8 cellular contexts compared by ENCODE assay signal in the genomic region with DNA sequence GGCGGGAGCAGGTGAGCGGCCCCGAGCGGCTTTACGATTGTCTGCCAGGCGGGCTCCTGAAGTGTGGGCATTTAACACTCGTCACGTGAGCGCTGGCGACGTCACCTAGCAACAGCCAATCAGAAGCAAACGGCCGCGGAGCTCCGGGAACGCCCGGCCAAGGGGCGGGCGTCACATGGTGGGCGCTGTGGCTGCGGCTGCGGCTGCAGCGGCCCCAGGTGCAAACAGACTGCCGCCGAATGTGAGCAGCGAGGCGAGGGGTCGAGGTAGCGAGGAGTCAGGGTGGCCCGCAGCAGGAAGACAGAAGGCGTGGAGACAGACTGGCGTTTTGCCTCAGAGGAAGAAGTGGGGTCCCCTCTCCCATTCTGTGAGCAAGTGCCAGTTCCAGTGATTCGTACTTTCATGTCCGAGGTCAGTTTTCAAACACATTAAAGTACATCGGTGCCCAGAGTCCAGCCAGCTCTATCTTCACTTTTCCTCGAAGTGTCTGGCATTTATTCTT. TPM values are rescaled to one million over a fixed set of nuclear protein-coding genes. Genes with fewer than 3 reads are reported as not detected.
A peak's percentile ranks its signal among the peaks of the same experiment; 100 is the strongest.
DNase-seq lines count a peak whose midpoint lies in the region; ATAC-seq and TF ChIP-seq lines count a peak whose summit lies in the region.

DLX2 (minus strand) TSS at position 43 of the 502 bp plus-strand sequence. CDS start 362 bp downstream, outside the sequence.

- H3K27ac ChIP-seq in Panc1 (ENCODE audit: low read length): peak within 1 kb of the TSS; percentile 65
- H3K27ac ChIP-seq in osteoblast (ENCODE audit: low read depth, low read length): peak within 1 kb of the TSS; percentile 54
- no peak within 1 kb of the TSS for H3K27ac ChIP-seq in aorta (ENCODE audit: low read depth in 1 of 2, low read length in 2 of 2)

- ATAC-seq in GM21723 (IDR thresholded peaks at IDR 0.05; ENCODE audit: unreplicated experiment): peak; percentile 78
- peak; percentile 74 for ATAC-seq in Panc1
- ATAC-seq in aorta (ENCODE audit: low FRiP score): peak; percentile 47

- intact Hi-C loops in Panc1 (cut with micrococcal nuclease; ENCODE audit: unreplicated experiment): loop anchor here (2.0 to 10.0 kb wide), 4 partner anchors 108 to 531 kb away; partner anchors contain the start of genes HAT1 and METAP1D
- intact Hi-C loops in aorta (cut with DNase I): loop anchor here in 1 of 2 donors (10.0 kb wide), 2 partner anchors 108 to 398 kb away; partner anchors contain the start of gene METAP1D

- TF ChIP-seq CTCF in Panc1 (IDR thresholded peaks at IDR 0.05) (no peak), osteoblast (IDR thresholded peaks at IDR 0.05; ENCODE audit: extremely low read depth, low read depth, low read length) (no peak)

- H3K9me3 ChIP-seq in Panc1 (ENCODE audit: control insufficient read depth, insufficient read depth, low read depth, low read length): no peaks in the 10 kb centered on the region
- no peaks in the 10 kb centered on the region for H3K9me3 ChIP-seq in osteoblast (ENCODE audit: low read depth, low read length)
- no peaks in the 10 kb centered on the region for H3K9me3 ChIP-seq in aorta (ENCODE audit: control insufficient read depth, low read length)

- TF ChIP-seq EP300 in Ishikawa (IDR thresholded peaks at IDR 0.05; ENCODE audit: borderline replicate concordance): no peak

- in situ Hi-C loops in Panc1 (cut with HindIII; ENCODE audit: low pct_unique_long_range_greater_than_20kb, low sequenced_read_pairs): no loop called here

- 2% methylated on average over 36 of the region's 36 CpGs for WGBS in aorta, 2 donors

- no peaks in the 10 kb centered on the region for H3K27me3 ChIP-seq in Panc1 (ENCODE audit: control insufficient read depth, insufficient read depth, low read length)
- no peaks in the 10 kb centered on the region for H3K27me3 ChIP-seq in osteoblast (ENCODE audit: insufficient read depth, low read length)
- no peaks in the 10 kb centered on the region for H3K27me3 ChIP-seq in aorta (ENCODE audit: control insufficient read depth in 1 of 2, insufficient read depth in 2 of 2, low read length in 1 of 2)

- H3K79me2 ChIP-seq in osteoblast (ENCODE audit: insufficient read depth, low read length): peaks cover 24% of the 10 kb centered on the region

- peak within 1 kb of the TSS; percentile 99 for H3K4me2 ChIP-seq in osteoblast (ENCODE audit: insufficient read depth, low read length)

- DNase-seq in EL (peak; percentile 94), Panc1 (ENCODE audit: low read depth, low spot score) (no peak), globus pallidus (ENCODE audit: low spot score) (peak; percentile 67), osteoblast (ENCODE audit: insufficient read length, low spot score, missing footprints) (peak; percentile 98), aorta (peak; percentile 89 to 90)
- peak; percentile 41 for DNase-seq in activated gamma-delta T cell treated with anti-CD3 and anti-CD28 coated beads, Interleukin-2, amount 50 U/mL, for 16 hours (ENCODE audit: low read depth)

- BruUV-seq in Panc1 (replicated peaks; lab: Mats Ljungman, UMichigan): no TSS peak

- CTCF ChIA-PET in Panc1 (lab: Charles Lee): interaction anchor here (0.7 to 0.8 kb wide), 2 partner anchors 42 to 209 kb away, joined by 3 read pairs; partner anchors contain the start of gene SLC25A12

- H3K36me3 ChIP-seq in Panc1 (ENCODE audit: control insufficient read depth, insufficient read depth, low read length) (no peaks in the 10 kb centered on the region; the same call in 1 of the 2 replicates), osteoblast (ENCODE audit: insufficient read depth, low read length) (peaks cover 6% of the 10 kb centered on the region), aorta (ENCODE audit: control insufficient read depth in 1 of 2, insufficient read depth in 2 of 2, low read length in 1 of 2) (no peaks in the 10 kb centered on the region)

- H3K4me1 ChIP-seq in Panc1 (ENCODE audit: control insufficient read depth, insufficient read depth, low read length) (peaks cover 27% of the 10 kb centered on the region), osteoblast (ENCODE audit: insufficient read depth, low read length) (peaks cover 42% of the 10 kb centered on the region), aorta (ENCODE audit: control insufficient read depth in 1 of 2, insufficient read depth in 2 of 2, low read length in 2 of 2) (no peaks in the 10 kb centered on the region)

- H3K4me3 ChIP-seq in Panc1 (ENCODE audit: low read depth in 2 of 2, low read length in 2 of 2) (peak within 1 kb of the TSS; percentile 64 to 92), osteoblast (ENCODE audit: insufficient read depth, low read length) (peak within 1 kb of the TSS; percentile 87), aorta (ENCODE audit: low read length in 2 of 2) (peak within 1 kb of the TSS in 1 of 2 donors; percentile 30)

- H4K20me1 ChIP-seq in osteoblast (ENCODE audit: insufficient read depth, low read length): no peaks in the 10 kb centered on the region

- POLR2A ChIA-PET in Panc1 (lab: Charles Lee): interaction anchor here (0.6 kb wide), 1 partner anchor 32 kb away, joined by 7 read pairs; no protein-coding TSS in a partner anchor

- TF ChIP-seq RAD21 in Ishikawa (IDR thresholded peaks at IDR 0.05; ENCODE audit: low read depth): 0 out of 2 replicates have a peak, but pooled peaks have one; percentile 3

- peak within 1 kb of the TSS; percentile 94 for H2AFZ ChIP-seq in osteoblast (ENCODE audit: low read length)

TF ChIP-seq in Ishikawa, 13 proteins besides CTCF, POLR2A, EP300 and RAD21:
- TF ChIP-seq, protein P1, sequence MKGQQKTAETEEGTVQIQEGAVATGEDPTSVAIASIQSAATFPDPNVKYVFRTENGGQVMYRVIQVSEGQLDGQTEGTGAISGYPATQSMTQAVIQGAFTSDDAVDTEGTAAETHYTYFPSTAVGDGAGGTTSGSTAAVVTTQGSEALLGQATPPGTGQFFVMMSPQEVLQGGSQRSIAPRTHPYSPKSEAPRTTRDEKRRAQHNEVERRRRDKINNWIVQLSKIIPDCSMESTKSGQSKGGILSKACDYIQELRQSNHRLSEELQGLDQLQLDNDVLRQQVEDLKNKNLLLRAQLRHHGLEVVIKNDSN (IDR thresholded peaks at IDR 0.05): peak; percentile 98
- no peak for TF ChIP-seq TCF12 (IDR thresholded peaks at IDR 0.05; ENCODE audit: low read depth)
- peak; percentile 43; the same call in 1 of the 2 replicates for TF ChIP-seq CREB1 (IDR thresholded peaks at IDR 0.05; ENCODE audit: low read depth)
- TF ChIP-seq MAX (IDR thresholded peaks at IDR 0.05): peak; percentile 91
- TF ChIP-seq ZBTB7A (IDR thresholded peaks at IDR 0.05; ENCODE audit: low read depth): peak; percentile 94
- TF ChIP-seq EGR1 (IDR thresholded peaks at IDR 0.05): no peak
- peak; percentile 63 for TF ChIP-seq TAF1 (IDR thresholded peaks at IDR 0.05; ENCODE audit: low read depth)
- no peak for TF ChIP-seq YY1 (IDR thresholded peaks at IDR 0.05; ENCODE audit: low read depth)
- TF ChIP-seq TEAD4 (IDR thresholded peaks at IDR 0.05): peak; percentile 26; the same call in 1 of the 2 replicates
- TF ChIP-seq, protein P2, sequence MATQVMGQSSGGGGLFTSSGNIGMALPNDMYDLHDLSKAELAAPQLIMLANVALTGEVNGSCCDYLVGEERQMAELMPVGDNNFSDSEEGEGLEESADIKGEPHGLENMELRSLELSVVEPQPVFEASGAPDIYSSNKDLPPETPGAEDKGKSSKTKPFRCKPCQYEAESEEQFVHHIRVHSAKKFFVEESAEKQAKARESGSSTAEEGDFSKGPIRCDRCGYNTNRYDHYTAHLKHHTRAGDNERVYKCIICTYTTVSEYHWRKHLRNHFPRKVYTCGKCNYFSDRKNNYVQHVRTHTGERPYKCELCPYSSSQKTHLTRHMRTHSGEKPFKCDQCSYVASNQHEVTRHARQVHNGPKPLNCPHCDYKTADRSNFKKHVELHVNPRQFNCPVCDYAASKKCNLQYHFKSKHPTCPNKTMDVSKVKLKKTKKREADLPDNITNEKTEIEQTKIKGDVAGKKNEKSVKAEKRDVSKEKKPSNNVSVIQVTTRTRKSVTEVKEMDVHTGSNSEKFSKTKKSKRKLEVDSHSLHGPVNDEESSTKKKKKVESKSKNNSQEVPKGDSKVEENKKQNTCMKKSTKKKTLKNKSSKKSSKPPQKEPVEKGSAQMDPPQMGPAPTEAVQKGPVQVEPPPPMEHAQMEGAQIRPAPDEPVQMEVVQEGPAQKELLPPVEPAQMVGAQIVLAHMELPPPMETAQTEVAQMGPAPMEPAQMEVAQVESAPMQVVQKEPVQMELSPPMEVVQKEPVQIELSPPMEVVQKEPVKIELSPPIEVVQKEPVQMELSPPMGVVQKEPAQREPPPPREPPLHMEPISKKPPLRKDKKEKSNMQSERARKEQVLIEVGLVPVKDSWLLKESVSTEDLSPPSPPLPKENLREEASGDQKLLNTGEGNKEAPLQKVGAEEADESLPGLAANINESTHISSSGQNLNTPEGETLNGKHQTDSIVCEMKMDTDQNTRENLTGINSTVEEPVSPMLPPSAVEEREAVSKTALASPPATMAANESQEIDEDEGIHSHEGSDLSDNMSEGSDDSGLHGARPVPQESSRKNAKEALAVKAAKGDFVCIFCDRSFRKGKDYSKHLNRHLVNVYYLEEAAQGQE (IDR thresholded peaks at IDR 0.05; ENCODE audit: low read depth): no peak
- no peak for TF ChIP-seq FOXM1 (IDR thresholded peaks at IDR 0.05; ENCODE audit: borderline replicate concordance, low read depth)

RNA-seq across cellular contexts. Expression of gene DLX2, which starts in this region (rescaled TPM):
- total RNA-seq in Panc1 (2021; ENCODE audit: unreplicated experiment): 4.4 TPM
- 1.7 TPM for polyA plus RNA-seq in Panc1 (2012; ENCODE audit: insufficient read length)
- 0.36 and 0.59 TPM in 2 replicates for total RNA-seq in osteoblast
- not detected for total RNA-seq in aorta
- under 1 TPM in 1 of 2 donors, not detected in 1; 0.50 TPM for polyA plus RNA-seq in aorta

Comparison
In these comparisons a context has a peak if more than half of its experiments do, and no peak if none do; other contexts are left out.
1. Peak in DNase-seq, H3K4me3 ChIP-seq, H3K27ac ChIP-seq and H3K4me2 ChIP-seq in osteoblast; RNA of the gene not detected or under 1 TPM.
2. Peak in DNase-seq and ATAC-seq in aorta; RNA of the gene not detected or under 1 TPM.